In genomic region chr1:5858844-5859407, GRCh38 we compare ENCODE assay signal across 2 cellular contexts.
TF ChIP-seq lines count a peak whose summit lies in the region.

No MANE protein-coding gene starts in this region.

TF ChIP-seq in SK-N-SH, 30 proteins besides CTCF, POLR2A, EP300 and RAD21 (continued from another document):
- no peak for TF ChIP-seq REST (IDR thresholded peaks at IDR 0.05; ENCODE audit: low read depth, low read length)
- no peak for TF ChIP-seq EZH2phosphoT487 (IDR thresholded peaks at IDR 0.05; ENCODE audit: borderline replicate concordance, low read depth)
- no peak for TF ChIP-seq TCF12 (IDR thresholded peaks at IDR 0.05)
- TF ChIP-seq NRF1 (IDR thresholded peaks at IDR 0.05; ENCODE audit: low read depth, low read length), result no peak
- no peak for TF ChIP-seq USF1 (IDR thresholded peaks at IDR 0.05; ENCODE audit: borderline replicate concordance, low read depth)
- TF ChIP-seq IRF3 (IDR thresholded peaks at IDR 0.05; ENCODE audit: low read depth, low read length), result no peak

TF ChIP-seq in WTC11, 78 proteins besides CTCF, POLR2A, EP300 and RAD21 (continued from another document):
- TF ChIP-seq ATF3 (CRISPR knock-in tag; conservative IDR thresholded peaks at IDR 0.05) (no peak), ZMAT4 (CRISPR knock-in tag; IDR thresholded peaks at IDR 0.05) (no peak), FOXK1 (CRISPR knock-in tag; IDR thresholded peaks at IDR 0.05) (no peak), FOXP1 (CRISPR knock-in tag; IDR thresholded peaks at IDR 0.05; ENCODE audit: borderline replicate concordance) (no peak), MAX (CRISPR knock-in tag; IDR thresholded peaks at IDR 0.05) (no peak), E2F5 (CRISPR knock-in tag; IDR thresholded peaks at IDR 0.05) (no peak)
TF ChIP-seq in WTC11: peak in this region for 0.
